2 cellular contexts compared by ENCODE assay signal in the genomic region with DNA sequence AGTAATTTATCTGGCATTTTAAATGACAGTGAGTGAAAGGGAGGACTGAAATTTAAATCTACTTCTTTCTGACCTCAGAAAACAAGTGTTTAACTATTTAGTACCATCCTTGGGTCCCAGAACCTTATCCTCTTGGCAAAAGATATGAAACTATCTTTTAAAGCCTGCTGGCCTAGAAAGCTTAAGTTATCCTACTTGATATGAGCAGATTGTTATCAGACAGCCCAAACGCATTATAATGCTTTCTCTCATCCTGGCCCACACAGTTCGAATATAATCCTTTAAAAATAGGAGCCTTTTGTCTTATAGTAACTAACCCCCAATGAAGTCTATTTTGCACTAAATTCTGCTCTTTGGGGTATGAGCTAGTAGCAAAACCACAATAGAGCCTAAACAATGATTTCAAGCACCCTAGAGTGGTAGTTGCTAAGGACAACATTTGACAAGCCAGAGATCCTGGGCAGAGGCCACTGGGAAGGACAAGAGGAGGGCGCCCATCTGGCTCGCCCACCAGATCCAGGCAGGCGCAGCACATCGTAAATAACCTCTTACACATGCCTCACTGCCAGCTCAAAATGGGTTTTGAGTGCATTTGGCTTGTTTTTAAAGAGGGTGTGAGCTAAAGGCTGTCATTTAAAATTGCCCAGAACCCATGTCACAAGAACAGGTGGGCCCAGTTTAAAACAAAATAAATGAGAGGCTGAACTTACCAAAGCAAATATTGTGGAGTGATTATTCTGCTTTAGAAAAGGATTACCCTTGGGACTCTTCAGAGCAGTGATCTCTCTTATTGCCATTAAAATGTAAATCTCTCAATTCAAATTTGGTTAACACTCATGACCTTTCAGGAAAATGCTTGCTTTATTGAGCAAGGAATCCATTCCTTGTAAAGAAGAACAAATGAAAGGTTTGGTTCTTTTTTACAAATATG.
TF ChIP-seq lines count a peak whose summit lies in the region.

No MANE protein-coding gene starts in this region.

TF ChIP-seq in K562, 482 proteins besides CTCF, POLR2A, EP300 and RAD21 (continued from another document):
- TF ChIP-seq ILK (tag; IDR thresholded peaks at IDR 0.05; ENCODE audit: borderline replicate concordance, low read depth): no peak
TF ChIP-seq in K562: peak in this region for 0.

TF ChIP-seq in GM12891, 5 proteins besides CTCF, POLR2A, EP300 and RAD21 (continued from another document):
- TF ChIP-seq POLR2AphosphoS5 (IDR thresholded peaks at IDR 0.05; ENCODE audit: low read depth, low read length): no peak
- no peak for TF ChIP-seq PAX5 (IDR thresholded peaks at IDR 0.05; ENCODE audit: insufficient read depth, low read length, severe bottlenecking)
- no peak for TF ChIP-seq POU2F2 (IDR thresholded peaks at IDR 0.05; ENCODE audit: low read depth, low read length)
- TF ChIP-seq TAF1 (IDR thresholded peaks at IDR 0.05; ENCODE audit: low read depth, low read length): no peak
